18 cellular contexts compared by ENCODE assay signal in the genomic region with DNA sequence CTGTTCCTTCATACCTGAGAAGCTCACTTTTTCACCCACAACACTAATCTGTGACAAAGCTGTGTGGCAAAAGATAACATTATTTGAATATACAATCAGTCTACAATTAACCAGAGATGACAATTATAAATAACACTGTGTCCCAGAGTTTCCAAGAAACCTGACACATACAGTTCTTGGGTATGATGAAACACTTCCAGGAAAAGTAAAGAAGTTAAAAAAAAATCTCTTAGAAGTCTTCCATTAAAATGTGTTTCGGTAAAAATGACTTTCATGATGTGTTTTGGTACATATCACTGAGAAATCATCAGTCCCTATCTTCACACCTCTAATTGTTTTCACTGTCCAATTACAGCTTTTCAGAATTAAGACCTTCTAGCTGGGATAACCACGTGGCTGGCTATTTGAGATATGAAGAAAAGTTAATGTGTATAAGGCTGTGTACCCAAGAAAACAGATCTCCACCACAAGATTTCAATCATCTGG.
A peak's percentile ranks its signal among the peaks of the same experiment; 100 is the strongest.
DNase-seq lines count a peak whose midpoint lies in the region; ATAC-seq, FAIRE-seq and TF ChIP-seq lines count a peak whose summit lies in the region.
"Had no signal": no experiment of that assay in that cellular context is flagged by ENCODE, and none has a peak within 500 bp of the region (broad histone marks: within the 10 kb centered on the region; RNA-seq: fewer than 3 reads in every experiment).

No MANE protein-coding gene starts in this region.

- no peaks in the 10 kb centered on the region for H3K4me1 Mint-ChIP-seq in T-helper 1 cell treated with Interleukin-12 subunit alpha and Interleukin-12 subunit beta and Interleukin-4 antibody, amounts not matched to agents 30 μg/mL and 1 μg/mL, for 36 hours (ENCODE audit: low read depth)
- peaks cover 36% of the 10 kb centered on the region for H3K4me1 Mint-ChIP-seq in progenitor cell of endocrine pancreas (ENCODE audit: low read depth)
- H3K4me1 Mint-ChIP-seq: B cell had no signal

- peaks cover 3% of the 10 kb centered on the region for H3K9me3 Mint-ChIP-seq in T-helper 1 cell treated with Interleukin-12 subunit alpha and Interleukin-12 subunit beta and Interleukin-4 antibody, amounts not matched to agents 30 μg/mL and 1 μg/mL, for 36 hours
- H3K9me3 Mint-ChIP-seq in progenitor cell of endocrine pancreas (ENCODE audit: low read depth): no peaks in the 10 kb centered on the region
- H3K9me3 Mint-ChIP-seq: CD4-positive, alpha-beta T cell; GM23338 had no signal

- no peak overlapping the region for H3K4me3 ChIP-seq in epithelial cell of proximal tubule (ENCODE audit: low read depth, low read length)
- H3K4me3 ChIP-seq: GM23338 had no signal

- FAIRE-seq in GM18507 (lab: Jason Lieb, UNC): peak; percentile 9
- FAIRE-seq: A204.1 had no signal

- DNase-seq in GM18507 (ENCODE audit: extremely low spot score, insufficient read length, low read depth) (no peak), epithelial cell of proximal tubule (ENCODE audit: low read depth) (peak; percentile 16), progenitor cell of endocrine pancreas (ENCODE audit: low spot score, unreplicated experiment) (no peak), sciatic nerve (ENCODE audit: low spot score) (no peak), GM19238 (ENCODE audit: insufficient read length, low spot score) (no peak)
- DNase-seq: C1 segment of cervical spinal cord; CD4-positive, alpha-beta T cell; DMS153; DMS79 treated with DMSO at 0.1 percent for 48 hours; GDM1; H7; IMR-90 had no signal

- no peak for TF ChIP-seq CTCF in epithelial cell of proximal tubule (conservative IDR thresholded peaks at IDR 0.05; ENCODE audit: low read depth, low read length)
- TF ChIP-seq CTCF in progenitor cell of endocrine pancreas (IDR thresholded peaks at IDR 0.05; ENCODE audit: unreplicated experiment): no peak

- peak overlapping the region; percentile 15 for H3K27ac Mint-ChIP-seq in T-helper 1 cell treated with Interleukin-12 subunit alpha and Interleukin-12 subunit beta and Interleukin-4 antibody, amounts not matched to agents 30 μg/mL and 1 μg/mL, for 36 hours
- peak overlapping the region; percentile 30 for H3K27ac Mint-ChIP-seq in progenitor cell of endocrine pancreas
- H3K27ac Mint-ChIP-seq: B cell; CD4-positive, alpha-beta T cell; GM23338 had no signal

- no peak overlapping the region for H3K4me3 Mint-ChIP-seq in T-helper 1 cell treated with Interleukin-12 subunit alpha and Interleukin-12 subunit beta and Interleukin-4 antibody, amounts not matched to agents 30 μg/mL and 1 μg/mL, for 36 hours
- H3K4me3 Mint-ChIP-seq in progenitor cell of endocrine pancreas (ENCODE audit: low read depth): no peak overlapping the region
- H3K4me3 Mint-ChIP-seq: B cell; CD4-positive, alpha-beta T cell; GM23338 had no signal

- intact Hi-C loops in sciatic nerve (cut with DNase I): no loop called here

- ATAC-seq in sciatic nerve: no peak
- no peak for ATAC-seq in HG02571 (IDR thresholded peaks at IDR 0.05; ENCODE audit: unreplicated experiment)
- no peak for ATAC-seq in GM21515 (IDR thresholded peaks at IDR 0.05; ENCODE audit: unreplicated experiment)
- ATAC-seq: GM23338 had no signal

- H3K27me3 Mint-ChIP-seq in T-helper 1 cell treated with Interleukin-12 subunit alpha and Interleukin-12 subunit beta and Interleukin-4 antibody, amounts not matched to agents 30 μg/mL and 1 μg/mL, for 36 hours (ENCODE audit: low read depth): no peaks in the 10 kb centered on the region
- no peaks in the 10 kb centered on the region for H3K27me3 Mint-ChIP-seq in progenitor cell of endocrine pancreas
- H3K27me3 Mint-ChIP-seq: B cell; CD4-positive, alpha-beta T cell had no signal

- no peaks in the 10 kb centered on the region for H3K36me3 Mint-ChIP-seq in T-helper 1 cell treated with Interleukin-12 subunit alpha and Interleukin-12 subunit beta and Interleukin-4 antibody, amounts not matched to agents 30 μg/mL and 1 μg/mL, for 36 hours (ENCODE audit: low read depth)
- H3K36me3 Mint-ChIP-seq in progenitor cell of endocrine pancreas (ENCODE audit: insufficient read depth): peaks cover 20% of the 10 kb centered on the region
